Comparison of ENCODE assay signal across 8 cellular contexts in genomic region chr10:3803884-3804741, GRCh38. TPM values are rescaled to one million over a fixed set of nuclear protein-coding genes. Genes with fewer than 3 reads are reported as not detected.
A peak's percentile ranks its signal among the peaks of the same experiment; 100 is the strongest.
DNase-seq lines count a peak whose midpoint lies in the region; ATAC-seq and TF ChIP-seq lines count a peak whose summit lies in the region.

No MANE protein-coding gene starts in this region.

- no peaks in the 10 kb centered on the region for H3K9me3 Mint-ChIP-seq in IgD-negative memory B cell
- H3K9me3 Mint-ChIP-seq in natural killer cell treated with Interleukin-12 subunit alpha and Interleukin-12 subunit beta and Interleukin-15 and Interleukin-18, amount 100 ng/mL, for 72 hours, result peaks cover 3% of the 10 kb centered on the region

- peaks cover 43 to 48% (median 47%) of the 10 kb centered on the region in 3 donors for H3K4me1 Mint-ChIP-seq in IgD-negative memory B cell
- H3K4me1 Mint-ChIP-seq in natural killer cell treated with Interleukin-12 subunit alpha and Interleukin-12 subunit beta and Interleukin-15 and Interleukin-18, amount 100 ng/mL, for 72 hours (ENCODE audit: low read depth in 2 of 2), result peaks cover 26 to 58% of the 10 kb centered on the region in 2 donors

- CTCF ChIA-PET in HEK293T (lab: Yijun Ruan, JAX), result no interaction called here

- H3K36me3 Mint-ChIP-seq in IgD-negative memory B cell, result no peaks in the 10 kb centered on the region
- no peaks in the 10 kb centered on the region for H3K36me3 Mint-ChIP-seq in natural killer cell treated with Interleukin-12 subunit alpha and Interleukin-12 subunit beta and Interleukin-15 and Interleukin-18, amount 100 ng/mL, for 72 hours

- DNase-seq in T-helper 2 cell (peak in 4 of 5 experiments; percentile 48 to 89 (median 65)), HEK293T (ENCODE audit: extremely low spot score) (no peak)
- peak; percentile 73 for DNase-seq in central memory CD4-positive, alpha-beta T cell
- DNase-seq in natural killer cell treated with Interleukin-12 subunit alpha and Interleukin-12 subunit beta and Interleukin-15 and Interleukin-18, amount 100 ng/mL, for 72 hours (ENCODE audit: low spot score), result peak; percentile 91

- H3K4me3 Mint-ChIP-seq in IgD-negative memory B cell, result peak overlapping the region; percentile 56 to 90 (median 67)
- no peak overlapping the region for H3K4me3 Mint-ChIP-seq in natural killer cell treated with Interleukin-12 subunit alpha and Interleukin-12 subunit beta and Interleukin-15 and Interleukin-18, amount 100 ng/mL, for 72 hours

- peak overlapping the region in 2 of 3 donors; percentile 87 to 99 for H3K27ac Mint-ChIP-seq in IgD-negative memory B cell
- no peak overlapping the region for H3K27ac Mint-ChIP-seq in natural killer cell treated with Interleukin-12 subunit alpha and Interleukin-12 subunit beta and Interleukin-15 and Interleukin-18, amount 100 ng/mL, for 72 hours

- POLR2A ChIA-PET in HEK293T (lab: Yijun Ruan, JAX), result no interaction called here

- H3K27me3 Mint-ChIP-seq in IgD-negative memory B cell, result no peaks in the 10 kb centered on the region
- H3K27me3 Mint-ChIP-seq in natural killer cell treated with Interleukin-12 subunit alpha and Interleukin-12 subunit beta and Interleukin-15 and Interleukin-18, amount 100 ng/mL, for 72 hours, result no peaks in the 10 kb centered on the region

- ATAC-seq in natural killer cell treated with Interleukin-12 subunit alpha and Interleukin-12 subunit beta and Interleukin-15 and Interleukin-18, amount 100 ng/mL, for 72 hours, result peak; percentile 79 to 90
- ATAC-seq in HG03571 (IDR thresholded peaks at IDR 0.05; ENCODE audit: unreplicated experiment) (no peak), GM18858 (IDR thresholded peaks at IDR 0.05; ENCODE audit: unreplicated experiment) (no peak), GM21723 (IDR thresholded peaks at IDR 0.05; ENCODE audit: unreplicated experiment) (no peak)

TF ChIP-seq in HEK293T, 16 proteins besides CTCF, POLR2A, EP300 and RAD21:
- TF ChIP-seq SUZ12 (IDR thresholded peaks at IDR 0.05), result no peak
- TF ChIP-seq TARDBP (IDR thresholded peaks at IDR 0.05), result no peak

RNA-seq across cellular contexts. Expression of gene KLF6, which starts 19.1 kb away (rescaled TPM):
- polyA plus RNA-seq in IgD-negative memory B cell, result 1,101 TPM
- 100 to 1,000 TPM; 225 to 236 TPM for total RNA-seq in natural killer cell treated with Interleukin-12 subunit alpha and Interleukin-12 subunit beta and Interleukin-15 and Interleukin-18, amount 100 ng/mL, for 72 hours

Comparison
In these comparisons a context has a peak if more than half of its experiments do, and no peak if none do; other contexts are left out.
1. H3K27ac Mint-ChIP-seq: peak in IgD-negative memory B cell (2 of 3); none in natural killer cell treated with Interleukin-12 subunit alpha and Interleukin-12 subunit beta and Interleukin-15 and Interleukin-18, amount 100 ng/mL, for 72 hours (0 of 2).
2. ATAC-seq: peak in natural killer cell treated with Interleukin-12 subunit alpha and Interleukin-12 subunit beta and Interleukin-15 and Interleukin-18, amount 100 ng/mL, for 72 hours (2 of 2); none in HG03571 (single experiment), GM18858 (single experiment) and GM21723 (single experiment).